8 cellular contexts compared by ENCODE assay signal in genomic region chr9:110048976-110049698, GRCh38.
DNase-seq lines count a peak whose midpoint lies in the region; ATAC-seq and TF ChIP-seq lines count a peak whose summit lies in the region.

No MANE protein-coding gene starts in this region.

- H3K27me3 Mint-ChIP-seq in MCF 10A (ENCODE audit: insufficient read depth, unreplicated experiment): no peaks in the 10 kb centered on the region
- peaks cover 38% of the 10 kb centered on the region for H3K27me3 Mint-ChIP-seq in stimulated activated naive CD8-positive, alpha-beta T cell treated with anti-CD3 and anti-CD28 coated beads, Interleukin-15, Interleukin-2, amounts not matched to agents 100 ng/mL and 50 ng/mL, for 24 hours

- H3K27me3 ChIP-seq in RWPE2 (ENCODE audit: insufficient read depth, poor library complexity, severe bottlenecking): no peaks in the 10 kb centered on the region

- BruUV-seq in MCF 10A (replicated peaks; lab: Mats Ljungman, UMichigan): no TSS peak

- peak overlapping the region; percentile 99 for H3K4me3 Mint-ChIP-seq in MCF 10A (ENCODE audit: unreplicated experiment)
- peak overlapping the region; percentile 90 for H3K4me3 Mint-ChIP-seq in stimulated activated naive CD8-positive, alpha-beta T cell treated with anti-CD3 and anti-CD28 coated beads, Interleukin-15, Interleukin-2, amounts not matched to agents 100 ng/mL and 50 ng/mL, for 24 hours

- H3K27ac ChIP-seq in RWPE2 (ENCODE audit: poor library complexity, severe bottlenecking): peak overlapping the region; percentile 94

- CTCF ChIA-PET in MCF 10A (lab: Yijun Ruan, JAX): interaction anchor here (0.9 to 3.5 kb wide), 4 partner anchors 8 to 475 kb away, joined by 3 to 15 read pairs (median 4); no protein-coding TSS in a partner anchor

- peak; percentile 23 to 36 for DNase-seq in NOMO-1 (lab: John Stamatoyannopoulos, UW; ENCODE audit: unreplicated experiment in 2 of 2)
- no peak for DNase-seq in NOMO-1 treated with DMSO at 0.1 percent for 48 hours (lab: John Stamatoyannopoulos, UW; ENCODE audit: unreplicated experiment)
- DNase-seq in RWPE2 (ENCODE audit: low spot score): peak; percentile 64
- DNase-seq in MCF 10A (ENCODE audit: unreplicated experiment): peak; percentile 45
- DNase-seq in kidney tubule cell (ENCODE audit: low spot score): peak; percentile 41
- DNase-seq in NCI-H1930 (lab: John Stamatoyannopoulos, UW): no peak

- TF ChIP-seq CTCF in RWPE2 (IDR thresholded peaks at IDR 0.05; ENCODE audit: poor library complexity, severe bottlenecking): no peak
- TF ChIP-seq CTCF in MCF 10A (IDR thresholded peaks at IDR 0.05; ENCODE audit: unreplicated experiment): no peak

- intact Hi-C loops in MCF 10A (cut with micrococcal nuclease): no loop called here

- POLR2A ChIA-PET in MCF 10A (lab: Yijun Ruan, JAX): interaction anchor here (0.7 to 6.2 kb wide), 5 partner anchors 18 to 254 kb away, joined by 3 to 51 read pairs (median 5); no protein-coding TSS in a partner anchor

- no peaks in the 10 kb centered on the region for H3K9me3 Mint-ChIP-seq in MCF 10A (ENCODE audit: unreplicated experiment)
- no peaks in the 10 kb centered on the region for H3K9me3 Mint-ChIP-seq in stimulated activated naive CD8-positive, alpha-beta T cell treated with anti-CD3 and anti-CD28 coated beads, Interleukin-15, Interleukin-2, amounts not matched to agents 100 ng/mL and 50 ng/mL, for 24 hours

- peak; percentile 18 for ATAC-seq in HG03025 (IDR thresholded peaks at IDR 0.05; ENCODE audit: low FRiP score, unreplicated experiment)
- ATAC-seq in RWPE2 (ENCODE audit: low read depth): peak; percentile 44

- H3K9me3 ChIP-seq in RWPE2 (ENCODE audit: severe bottlenecking): no peaks in the 10 kb centered on the region

- peaks cover 33% of the 10 kb centered on the region for H3K4me1 Mint-ChIP-seq in MCF 10A (ENCODE audit: insufficient read depth, unreplicated experiment)
- peaks cover 50% of the 10 kb centered on the region for H3K4me1 Mint-ChIP-seq in stimulated activated naive CD8-positive, alpha-beta T cell treated with anti-CD3 and anti-CD28 coated beads, Interleukin-15, Interleukin-2, amounts not matched to agents 100 ng/mL and 50 ng/mL, for 24 hours (ENCODE audit: low read depth)

- H3K4me1 ChIP-seq in RWPE2 (ENCODE audit: insufficient read depth, poor library complexity, severe bottlenecking): peaks cover 20% of the 10 kb centered on the region

- peak overlapping the region; percentile 92 for H3K4me3 ChIP-seq in RWPE2 (ENCODE audit: severe bottlenecking)

- H3K36me3 ChIP-seq in RWPE2 (ENCODE audit: low read depth): peaks cover 22% of the 10 kb centered on the region

- H3K36me3 Mint-ChIP-seq in MCF 10A (ENCODE audit: insufficient read depth, unreplicated experiment): peaks cover 14% of the 10 kb centered on the region
- H3K36me3 Mint-ChIP-seq in stimulated activated naive CD8-positive, alpha-beta T cell treated with anti-CD3 and anti-CD28 coated beads, Interleukin-15, Interleukin-2, amounts not matched to agents 100 ng/mL and 50 ng/mL, for 24 hours (ENCODE audit: low read depth): peaks cover 3% of the 10 kb centered on the region

- peak overlapping the region; percentile 84 for H3K27ac Mint-ChIP-seq in MCF 10A (ENCODE audit: low read depth, unreplicated experiment)
- H3K27ac Mint-ChIP-seq in stimulated activated naive CD8-positive, alpha-beta T cell treated with anti-CD3 and anti-CD28 coated beads, Interleukin-15, Interleukin-2, amounts not matched to agents 100 ng/mL and 50 ng/mL, for 24 hours: no peak overlapping the region

Comparison
In these comparisons a context has a peak if more than half of its experiments do, and no peak if none do; other contexts are left out.
1. DNase-seq: peak in NOMO-1 (2 of 2), RWPE2 (single experiment), MCF 10A (single experiment) and kidney tubule cell (single experiment); none in NOMO-1 treated with DMSO at 0.1 percent for 48 hours (single experiment) and NCI-H1930 (0 of 2).